ENCODE assay signal across 28 cellular contexts in genomic region chr10:20641605-20642004, GRCh38.
"Had no signal": no experiment of that assay in that cellular context is flagged by ENCODE, and none has a peak within 500 bp of the region (broad histone marks: within the 10 kb centered on the region; RNA-seq: fewer than 3 reads in every experiment).

No MANE protein-coding gene starts in this region.

- H3K27me3 ChIP-seq: ascending aorta, breast epithelium, cardiac muscle cell, dorsolateral prefrontal cortex, esophagus muscularis mucosa, foreskin keratinocyte had no signal

- H3K36me3 ChIP-seq: ascending aorta, breast epithelium, cardiac muscle cell, esophagus muscularis mucosa had no signal

- H3K27me3 Mint-ChIP-seq: activated CD4-positive, alpha-beta memory T cell treated with anti-CD3 and anti-CD28 coated beads, Interleukin-2, amount 10 ng/mL, durations not matched to agents 7 days and 5 days; activated CD4-positive, alpha-beta T cell treated with anti-CD3 and anti-CD28 coated beads, Interleukin-2, amount 10 ng/mL, durations not matched to agents 24 days and 14 days; activated naive CD4-positive, alpha-beta T cell treated with anti-CD3 and anti-CD28 coated beads, Interleukin-2, amount 10 ng/mL, durations not matched to agents 7 days and 5 days; activated naive CD8-positive, alpha-beta T cell treated with anti-CD3 and anti-CD28 coated beads, Interleukin-2, amount 10 ng/mL, durations not matched to agents 7 days and 5 days; activated T-cell treated with anti-CD3 and anti-CD28 coated beads, Interleukin-2, amount 50 U/mL, for 24 hours; brain; central memory CD8-positive, alpha-beta T cell; dendritic cell treated with granulocyte-macrophage colony-stimulating factor and Interleukin-4, amounts not matched to agents 40 ng/mL and 50 ng/mL, for 4 days had no signal

- H3K27ac Mint-ChIP-seq: activated CD4-positive, alpha-beta memory T cell treated with anti-CD3 and anti-CD28 coated beads, Interleukin-2, amount 10 ng/mL, durations not matched to agents 7 days and 5 days; activated CD4-positive, alpha-beta T cell treated with anti-CD3 and anti-CD28 coated beads for 36 hours; activated CD4-positive, alpha-beta T cell treated with anti-CD3 and anti-CD28 coated beads, Interleukin-2, amount 10 ng/mL, durations not matched to agents 24 days and 14 days; activated naive CD4-positive, alpha-beta T cell treated with anti-CD3 and anti-CD28 coated beads, Interleukin-2, amount 10 ng/mL, durations not matched to agents 7 days and 5 days; activated naive CD4-positive, alpha-beta T cell treated with anti-CD3 and anti-CD28 coated beads, Interleukin-2, amount 50 U/mL, for 72 hours; activated naive CD8-positive, alpha-beta T cell treated with anti-CD3 and anti-CD28 coated beads, Interleukin-2, amount 10 ng/mL, durations not matched to agents 7 days and 5 days; activated T-cell treated with anti-CD3 and anti-CD28 coated beads, Interleukin-2, amount 50 U/mL, for 24 hours; activated T-cell treated with anti-CD3 and anti-CD28 coated beads, Interleukin-2, amount 50 U/mL, for 72 hours; brain; dendritic cell treated with granulocyte-macrophage colony-stimulating factor and Interleukin-4, amounts not matched to agents 40 ng/mL and 50 ng/mL, for 4 days; endodermal cell had no signal

- H3K27ac ChIP-seq: ascending aorta, breast epithelium, cardiac muscle cell, coronary artery, dorsolateral prefrontal cortex, esophagus muscularis mucosa, foreskin keratinocyte had no signal

- ATAC-seq: activated CD4-positive, alpha-beta T cell treated with anti-CD3 and anti-CD28 coated beads for 36 hours; activated naive CD4-positive, alpha-beta T cell treated with anti-CD3 and anti-CD28 coated beads, Interleukin-2, amount 50 U/mL, for 72 hours; activated T-cell treated with anti-CD3 and anti-CD28 coated beads, Interleukin-2, amount 50 U/mL, for 72 hours; foreskin keratinocyte had no signal

- H3K36me3 Mint-ChIP-seq: activated naive CD4-positive, alpha-beta T cell treated with anti-CD3 and anti-CD28 coated beads, Interleukin-2, amount 10 ng/mL, durations not matched to agents 7 days and 5 days; activated naive CD4-positive, alpha-beta T cell treated with anti-CD3 and anti-CD28 coated beads, Interleukin-2, amount 50 U/mL, for 72 hours; activated naive CD8-positive, alpha-beta T cell treated with anti-CD3 and anti-CD28 coated beads, Interleukin-2, amount 10 ng/mL, durations not matched to agents 7 days and 5 days; brain had no signal

- H3K9me3 Mint-ChIP-seq: activated CD4-positive, alpha-beta T cell treated with anti-CD3 and anti-CD28 coated beads, Interleukin-2, amount 10 ng/mL, durations not matched to agents 24 days and 14 days; endodermal cell had no signal

- DNase-seq: activated CD4-positive, alpha-beta memory T cell treated with anti-CD3 and anti-CD28 coated beads, Interleukin-2, amount 10 ng/mL, durations not matched to agents 7 days and 5 days; activated CD4-positive, alpha-beta T cell treated with anti-CD3 and anti-CD28 coated beads for 36 hours; activated CD4-positive, alpha-beta T cell treated with anti-CD3 and anti-CD28 coated beads, Interleukin-2, amount 10 ng/mL, durations not matched to agents 24 days and 14 days; activated CD4-positive, CD25-positive, alpha-beta regulatory T cell; activated CD4-positive, CD25-positive, alpha-beta regulatory T cell treated with anti-CD3 and anti-CD28 coated beads, Interleukin-2, amount 50 U/mL, for 72 hours; activated CD8-positive, alpha-beta memory T cell treated with anti-CD3 and anti-CD28 coated beads, Interleukin-2, amount 50 U/mL, for 48 hours; activated gamma-delta T cell; activated naive CD4-positive, alpha-beta T cell; activated naive CD4-positive, alpha-beta T cell treated with anti-CD3 and anti-CD28 coated beads, Interleukin-2, amount 10 ng/mL, durations not matched to agents 7 days and 5 days; activated naive CD8-positive, alpha-beta T cell treated with anti-CD3 and anti-CD28 coated beads, Interleukin-2, amount 10 ng/mL, durations not matched to agents 7 days and 5 days; activated T-cell treated with anti-CD3 and anti-CD28 coated beads for 4 hours; activated T-cell treated with anti-CD3 and anti-CD28 coated beads, Interleukin-2, amount 50 U/mL, for 24 hours; activated T-cell treated with anti-CD3 and anti-CD28 coated beads, Interleukin-2, amount 50 U/mL, for 72 hours; dorsolateral prefrontal cortex; effector memory CD4-positive, alpha-beta T cell; endodermal cell; erythroblast; foreskin keratinocyte; T-helper 2 cell had no signal

- H3K4me1 ChIP-seq: ascending aorta, breast epithelium, foreskin keratinocyte had no signal

- H3K4me3 Mint-ChIP-seq: activated CD4-positive, alpha-beta memory T cell treated with anti-CD3 and anti-CD28 coated beads, Interleukin-2, amount 10 ng/mL, durations not matched to agents 7 days and 5 days; activated CD4-positive, alpha-beta T cell treated with anti-CD3 and anti-CD28 coated beads for 36 hours; activated CD4-positive, alpha-beta T cell treated with anti-CD3 and anti-CD28 coated beads, Interleukin-2, amount 10 ng/mL, durations not matched to agents 24 days and 14 days; activated naive CD4-positive, alpha-beta T cell treated with anti-CD3 and anti-CD28 coated beads, Interleukin-2, amount 10 ng/mL, durations not matched to agents 7 days and 5 days; activated naive CD8-positive, alpha-beta T cell treated with anti-CD3 and anti-CD28 coated beads, Interleukin-2, amount 10 ng/mL, durations not matched to agents 7 days and 5 days; activated T-cell treated with anti-CD3 and anti-CD28 coated beads, Interleukin-2, amount 50 U/mL, for 24 hours; activated T-cell treated with anti-CD3 and anti-CD28 coated beads, Interleukin-2, amount 50 U/mL, for 72 hours; brain; central memory CD8-positive, alpha-beta T cell; dendritic cell treated with granulocyte-macrophage colony-stimulating factor and Interleukin-4, amounts not matched to agents 40 ng/mL and 50 ng/mL, for 4 days; endodermal cell had no signal

- H3K9me3 ChIP-seq: ascending aorta, breast epithelium, esophagus muscularis mucosa had no signal

- H3K4me3 ChIP-seq: ascending aorta, breast epithelium, cardiac muscle cell, coronary artery, dorsolateral prefrontal cortex, esophagus muscularis mucosa had no signal

- H3K4me1 Mint-ChIP-seq: activated CD4-positive, alpha-beta memory T cell treated with anti-CD3 and anti-CD28 coated beads, Interleukin-2, amount 10 ng/mL, durations not matched to agents 7 days and 5 days; activated CD4-positive, alpha-beta T cell treated with anti-CD3 and anti-CD28 coated beads for 36 hours; activated CD4-positive, alpha-beta T cell treated with anti-CD3 and anti-CD28 coated beads, Interleukin-2, amount 10 ng/mL, durations not matched to agents 24 days and 14 days; activated naive CD4-positive, alpha-beta T cell treated with anti-CD3 and anti-CD28 coated beads, Interleukin-2, amount 10 ng/mL, durations not matched to agents 7 days and 5 days; activated naive CD8-positive, alpha-beta T cell treated with anti-CD3 and anti-CD28 coated beads, Interleukin-2, amount 10 ng/mL, durations not matched to agents 7 days and 5 days; central memory CD8-positive, alpha-beta T cell had no signal
